9 cellular contexts compared by ENCODE assay signal in genomic region chr5:163727028-163727427, GRCh38.
DNase-seq lines count a peak whose midpoint lies in the region; ATAC-seq and TF ChIP-seq lines count a peak whose summit lies in the region.
"Had no signal": no experiment of that assay in that cellular context is flagged by ENCODE, and none has a peak within 500 bp of the region (broad histone marks: within the 10 kb centered on the region; RNA-seq: fewer than 3 reads in every experiment).

No MANE protein-coding gene starts in this region.

- DNase-seq in medulla oblongata (ENCODE audit: extremely low spot score) (peak; percentile 74), cortex of kidney (lab: John Stamatoyannopoulos, UW) (no peak), amniotic stem cell (lab: John Stamatoyannopoulos, UW) (no peak), uterus (no peak), RWPE1 (ENCODE audit: low spot score) (no peak)
- DNase-seq: COR-L47 had no signal

- H3K27me3 ChIP-seq in uterus = no peaks in the 10 kb centered on the region

- POLR2A ChIA-PET in RWPE1 (lab: Yijun Ruan, JAX; ENCODE audit: low non-redundant PET) = no interaction called here

- H3K27ac ChIP-seq in uterus (no peak overlapping the region), RWPE1 (no peak overlapping the region)

- H3K4me1 ChIP-seq in uterus = no peaks in the 10 kb centered on the region

- no peak for TF ChIP-seq POLR2A in uterus (IDR thresholded peaks at IDR 0.05)

- peak; percentile 91 for ATAC-seq in GM18868 (IDR thresholded peaks at IDR 0.05; ENCODE audit: unreplicated experiment)
- peak; percentile 93 for ATAC-seq in HG02610 (IDR thresholded peaks at IDR 0.05; ENCODE audit: unreplicated experiment)
- ATAC-seq in HG03565 (IDR thresholded peaks at IDR 0.05; ENCODE audit: unreplicated experiment) = peak; percentile 62

- TF ChIP-seq CTCF in uterus (IDR thresholded peaks at IDR 0.05) = no peak
- no peak for TF ChIP-seq CTCF in RWPE1 (conservative IDR thresholded peaks at IDR 0.05; ENCODE audit: low read depth)

- CTCF ChIA-PET in RWPE1 (lab: Yijun Ruan, JAX) = no interaction called here

- H3K9me3 ChIP-seq in uterus = no peaks in the 10 kb centered on the region

- intact Hi-C loops in uterus (cut with DNase I; ENCODE audit: low total_unique reads) = no loop called here

- H3K4me3 ChIP-seq in uterus = no peak overlapping the region

- H3K36me3 ChIP-seq in uterus = no peaks in the 10 kb centered on the region
